23 cellular contexts compared by ENCODE assay signal in genomic region chr1:35386954-35387353, GRCh38.
"Had no signal": no experiment of that assay in that cellular context is flagged by ENCODE, and none has a peak within 500 bp of the region (broad histone marks: within the 10 kb centered on the region; RNA-seq: fewer than 3 reads in every experiment).

No MANE protein-coding gene starts in this region.

- H3K4me2 ChIP-seq: smooth muscle cell had no signal

- H3K4me1 ChIP-seq: heart right ventricle, sigmoid colon, transverse colon had no signal

- H3K4me3 Mint-ChIP-seq: activated CD4-positive, alpha-beta T cell treated with anti-CD3 and anti-CD28 coated beads, Interleukin-2, amount 10 ng/mL, durations not matched to agents 7 days and 5 days; activated CD8-positive, alpha-beta memory T cell treated with anti-CD3 and anti-CD28 coated beads, Interleukin-2, amount 10 ng/mL, durations not matched to agents 7 days and 5 days; activated CD8-positive, alpha-beta T cell treated with anti-CD3 and anti-CD28 coated beads for 36 hours; activated naive CD8-positive, alpha-beta T cell treated with anti-CD3 and anti-CD28 coated beads, Interleukin-2, amount 50 U/mL, for 24 hours; activated T-helper 1 cell treated with anti-CD3 and anti-CD28 coated beads, Interleukin-12 subunit alpha, Interleukin-12 subunit beta, Interleukin-2, Interleukin-4 antibody, amounts not matched to agents 30 ng/mL and 10 ng/mL and 1 ng/mL, durations not matched to agents 14 hours and 24 hours and 36 hours; brain; nephron progenitor cell; stimulated activated memory B cell treated with anti-CD40 and anti-IgM and Interleukin-4, amounts not matched to agents 10 μg/mL and 1 μg/mL and 100 μg/mL, for 72 hours had no signal

- H3K27ac Mint-ChIP-seq: activated CD4-positive, alpha-beta T cell treated with anti-CD3 and anti-CD28 coated beads, Interleukin-2, amount 10 ng/mL, durations not matched to agents 7 days and 5 days; activated CD8-positive, alpha-beta memory T cell treated with anti-CD3 and anti-CD28 coated beads, Interleukin-2, amount 10 ng/mL, durations not matched to agents 7 days and 5 days; activated CD8-positive, alpha-beta T cell treated with anti-CD3 and anti-CD28 coated beads for 36 hours; activated naive CD8-positive, alpha-beta T cell treated with anti-CD3 and anti-CD28 coated beads, Interleukin-2, amount 50 U/mL, for 24 hours; activated T-helper 1 cell treated with anti-CD3 and anti-CD28 coated beads, Interleukin-12 subunit alpha, Interleukin-12 subunit beta, Interleukin-2, Interleukin-4 antibody, amounts not matched to agents 30 ng/mL and 10 ng/mL and 1 ng/mL, durations not matched to agents 14 hours and 24 hours and 36 hours; brain; nephron progenitor cell; stimulated activated memory B cell treated with anti-CD40 and anti-IgM and Interleukin-4, amounts not matched to agents 10 μg/mL and 1 μg/mL and 100 μg/mL, for 72 hours had no signal

- ATAC-seq: activated CD4-positive, CD25-positive, alpha-beta regulatory T cell treated with anti-CD3 and anti-CD28 coated beads, Interleukin-2, amount 50 U/mL, for 24 hours; activated CD8-positive, alpha-beta memory T cell treated with anti-CD3 and anti-CD28 coated beads, Interleukin-2, amount 10 ng/mL, durations not matched to agents 7 days and 5 days; activated CD8-positive, alpha-beta T cell treated with anti-CD3 and anti-CD28 coated beads for 36 hours; activated naive CD8-positive, alpha-beta T cell treated with anti-CD3 and anti-CD28 coated beads, Interleukin-2, amount 50 U/mL, for 24 hours; heart right ventricle; left cardiac atrium; mucosa of descending colon; stimulated activated memory B cell treated with anti-CD40 and anti-IgM and Interleukin-4, amounts not matched to agents 10 μg/mL and 1 μg/mL and 100 μg/mL, for 72 hours had no signal

- H3K4me1 Mint-ChIP-seq: activated CD4-positive, alpha-beta T cell treated with anti-CD3 and anti-CD28 coated beads, Interleukin-2, amount 10 ng/mL, durations not matched to agents 7 days and 5 days; activated CD8-positive, alpha-beta memory T cell treated with anti-CD3 and anti-CD28 coated beads, Interleukin-2, amount 10 ng/mL, durations not matched to agents 7 days and 5 days; activated naive CD8-positive, alpha-beta T cell treated with anti-CD3 and anti-CD28 coated beads, Interleukin-2, amount 50 U/mL, for 24 hours; brain; stimulated activated memory B cell treated with anti-CD40 and anti-IgM and Interleukin-4, amounts not matched to agents 10 μg/mL and 1 μg/mL and 100 μg/mL, for 72 hours had no signal

- H3K27ac ChIP-seq: heart right ventricle, sigmoid colon, transverse colon had no signal

- H3K4me3 ChIP-seq: heart right ventricle, mucosa of descending colon, sigmoid colon, smooth muscle cell, transverse colon had no signal

- H3K9me3 ChIP-seq: heart right ventricle, mucosa of descending colon, sigmoid colon, transverse colon had no signal

- DNase-seq: activated CD4-positive, alpha-beta T cell treated with anti-CD3 and anti-CD28 coated beads, Interleukin-2, amount 10 ng/mL, durations not matched to agents 7 days and 5 days; activated CD8-positive, alpha-beta memory T cell treated with anti-CD3 and anti-CD28 coated beads, Interleukin-2, amount 10 ng/mL, durations not matched to agents 7 days and 5 days; activated CD8-positive, alpha-beta T cell treated with anti-CD3 and anti-CD28 coated beads for 36 hours; activated gamma-delta T cell; activated naive CD4-positive, alpha-beta T cell treated with anti-CD3 and anti-CD28 coated beads, Interleukin-2, amount 50 U/mL, for 16 hours; activated naive CD8-positive, alpha-beta T cell treated with anti-CD3 and anti-CD28 coated beads, Interleukin-2, amount 50 U/mL, for 24 hours; heart right ventricle; islet precursor cell; left cardiac atrium; mesenchymal stem cell; mucosa of descending colon; nephron progenitor cell; nucleus accumbens; posterior cingulate gyrus; sigmoid colon; stimulated activated CD4-positive, alpha-beta T cell treated with anti-CD3 and anti-CD28 coated beads, Interleukin-15, amount 100 ng/mL, for 24 hours; T1000; transverse colon had no signal

- H3K27me3 ChIP-seq: heart right ventricle, sigmoid colon, transverse colon had no signal

- H3K27me3 Mint-ChIP-seq: activated CD4-positive, alpha-beta T cell treated with anti-CD3 and anti-CD28 coated beads, Interleukin-2, amount 10 ng/mL, durations not matched to agents 7 days and 5 days; activated CD8-positive, alpha-beta memory T cell treated with anti-CD3 and anti-CD28 coated beads, Interleukin-2, amount 10 ng/mL, durations not matched to agents 7 days and 5 days; activated CD8-positive, alpha-beta T cell treated with anti-CD3 and anti-CD28 coated beads for 36 hours; activated naive CD8-positive, alpha-beta T cell treated with anti-CD3 and anti-CD28 coated beads, Interleukin-2, amount 50 U/mL, for 24 hours; stimulated activated memory B cell treated with anti-CD40 and anti-IgM and Interleukin-4, amounts not matched to agents 10 μg/mL and 1 μg/mL and 100 μg/mL, for 72 hours had no signal

- H3K9me3 Mint-ChIP-seq: activated CD4-positive, alpha-beta T cell treated with anti-CD3 and anti-CD28 coated beads, Interleukin-2, amount 10 ng/mL, durations not matched to agents 7 days and 5 days; activated CD8-positive, alpha-beta T cell treated with anti-CD3 and anti-CD28 coated beads for 36 hours; activated naive CD8-positive, alpha-beta T cell treated with anti-CD3 and anti-CD28 coated beads, Interleukin-2, amount 50 U/mL, for 24 hours; activated T-helper 1 cell treated with anti-CD3 and anti-CD28 coated beads, Interleukin-12 subunit alpha, Interleukin-12 subunit beta, Interleukin-2, Interleukin-4 antibody, amounts not matched to agents 30 ng/mL and 10 ng/mL and 1 ng/mL, durations not matched to agents 14 hours and 24 hours and 36 hours; stimulated activated memory B cell treated with anti-CD40 and anti-IgM and Interleukin-4, amounts not matched to agents 10 μg/mL and 1 μg/mL and 100 μg/mL, for 72 hours had no signal
